Comparison of ENCODE assay signal across 11 cellular contexts in the genomic region with DNA sequence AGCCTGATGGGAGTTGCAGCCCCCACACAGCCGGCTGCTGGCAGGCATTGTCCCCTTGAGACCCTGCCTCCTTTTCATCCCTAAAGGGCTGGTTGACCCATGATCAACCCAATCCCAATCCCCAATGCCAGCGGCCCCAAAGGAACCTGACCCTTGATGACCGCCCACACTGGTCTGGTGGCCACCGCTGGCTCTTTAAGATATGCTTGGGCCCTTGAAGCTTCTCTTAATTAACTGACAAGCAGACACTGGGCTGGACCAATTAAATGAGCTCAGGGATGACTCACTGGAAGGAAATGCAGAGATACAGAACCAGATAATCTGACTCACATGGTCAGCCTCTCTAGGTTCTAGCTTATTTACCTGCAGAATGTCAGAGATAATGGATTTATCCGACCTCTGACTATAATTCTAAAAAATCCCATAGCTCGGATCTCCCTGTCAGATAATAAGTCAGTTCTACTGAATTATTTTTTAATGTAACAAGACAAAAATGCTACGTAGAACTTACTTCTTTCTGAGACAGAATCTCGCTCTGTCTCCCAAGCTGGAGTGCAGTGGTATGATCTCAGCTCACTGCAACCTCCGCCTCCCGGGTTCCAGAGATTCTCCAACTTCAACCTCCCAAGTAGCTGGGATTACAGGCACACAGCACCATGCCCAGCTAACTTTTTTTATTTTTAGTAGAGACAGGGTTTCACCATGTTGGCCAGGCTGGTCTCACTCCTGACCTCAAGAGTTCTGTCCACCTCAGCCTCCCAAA. TPM values are rescaled to one million over a fixed set of nuclear protein-coding genes. Genes with fewer than 3 reads are reported as not detected.
DNase-seq lines count a peak whose midpoint lies in the region; ATAC-seq and TF ChIP-seq lines count a peak whose summit lies in the region.
"Had no signal": no experiment of that assay in that cellular context is flagged by ENCODE, and none has a peak within 500 bp of the region (broad histone marks: within the 10 kb centered on the region; RNA-seq: fewer than 3 reads in every experiment).

No MANE protein-coding gene starts in this region.

- H3K36me3 ChIP-seq in transverse colon, result no peaks in the 10 kb centered on the region
- H3K36me3 ChIP-seq: ovary had no signal

- no peaks in the 10 kb centered on the region for H3K9me3 ChIP-seq in transverse colon

- H3K27me3 ChIP-seq in transverse colon, result no peaks in the 10 kb centered on the region
- H3K27me3 ChIP-seq: ovary had no signal

- H3K4me3 ChIP-seq in AG10803 (ENCODE audit: low read length), result no peak overlapping the region
- H3K4me3 ChIP-seq in transverse colon, result no peak overlapping the region
- H3K4me3 ChIP-seq: ovary had no signal

- in situ Hi-C loops in GM13977 (cut with MboI; ENCODE audit: low pct_unique_long_range_greater_than_20kb, low sequenced_read_pairs, unreplicated experiment) (loop anchor here (10.0 to 25.0 kb wide), 2 partner anchors 175 to 433 kb away; no protein-coding TSS in a partner anchor), transverse colon (cut with MboI; ENCODE audit: low pct_ligation_motif_present in 1 of 4, low pct_unique_long_range_greater_than_20kb in 1 of 4, low sequenced_read_pairs in 3 of 4) (loop anchor here (5.0 to 25.0 kb wide), 4 partner anchors 55 to 433 kb away; no protein-coding TSS in a partner anchor)

- intact Hi-C loops in transverse colon (cut with DNase I; ENCODE audit: low total_unique reads), result loop anchor here (10.0 kb wide), 1 partner anchor 175 kb away; no protein-coding TSS in a partner anchor

- no peak for ATAC-seq in HG03025 (IDR thresholded peaks at IDR 0.05; ENCODE audit: low FRiP score, unreplicated experiment)

- no peak for TF ChIP-seq EP300 in transverse colon (IDR thresholded peaks at IDR 0.05; ENCODE audit: low read depth)

- 90 to 92% methylated on average over 6 to 10 of the region's 10 CpGs for WGBS in transverse colon (ENCODE audit: low coverage in 1 of 2), 2 donors

- H3K27ac ChIP-seq in transverse colon, result no peak overlapping the region
- H3K27ac ChIP-seq: ovary had no signal

- no peaks in the 10 kb centered on the region for H3K4me1 ChIP-seq in transverse colon

- TF ChIP-seq CTCF in AG10803 (conservative IDR thresholded peaks at IDR 0.05; ENCODE audit: low read length), result no peak
- TF ChIP-seq CTCF in GM13977 (IDR thresholded peaks at IDR 0.05; ENCODE audit: extremely low read depth, insufficient read depth, missing control alignments), result no peak
- no peak for TF ChIP-seq CTCF in transverse colon (IDR thresholded peaks at IDR 0.05)

- DNase-seq in AG10803 (ENCODE audit: low read depth) (peak; percentile 72), HUDEP-2 (lab: John Stamatoyannopoulos, UW; ENCODE audit: unreplicated experiment in 76 of 76) (peak in 39 of 76 experiments; percentile 4 to 79 (median 27)), amniotic epithelial cell (ENCODE audit: low read depth) (peak; percentile 97), islet precursor cell (peak; percentile 94), NCI-H1092 treated with DMSO at 0.1 percent for 48 hours (lab: John Stamatoyannopoulos, UW) (no peak), GM13977 (ENCODE audit: low spot score) (no peak), transverse colon (no peak)
- DNase-seq: activated CD4-positive, alpha-beta memory T cell treated with anti-CD3 and anti-CD28 coated beads for 36 hours; NCI-H1417; ovary had no signal

- TF ChIP-seq POLR2A in transverse colon (IDR thresholded peaks at IDR 0.05), result no peak

RNA-seq across cellular contexts. Expression of gene MLANA, which starts 11.1 kb away (rescaled TPM):
- total RNA-seq in transverse colon, result not detected
- total RNA-seq: activated CD4-positive, alpha-beta memory T cell treated with anti-CD3 and anti-CD28 coated beads for 36 hours; ovary had no signal

RNA-seq across cellular contexts. Expression of gene ERMP1, which starts 46.7 kb away (rescaled TPM):
- 10 to 100 TPM; 33.3 to 46.2 (median 34.8) TPM for total RNA-seq in transverse colon

Comparison
In these comparisons a context has a peak if more than half of its experiments do, and no peak if none do; other contexts are left out.
1. DNase-seq: peak in AG10803 (single experiment), HUDEP-2 (39 of 76), amniotic epithelial cell (single experiment) and islet precursor cell (single experiment); none in NCI-H1092 treated with DMSO at 0.1 percent for 48 hours (single experiment), GM13977 (single experiment) and transverse colon (single experiment).